ENCODE assay signal across 11 cellular contexts in the genomic region with DNA sequence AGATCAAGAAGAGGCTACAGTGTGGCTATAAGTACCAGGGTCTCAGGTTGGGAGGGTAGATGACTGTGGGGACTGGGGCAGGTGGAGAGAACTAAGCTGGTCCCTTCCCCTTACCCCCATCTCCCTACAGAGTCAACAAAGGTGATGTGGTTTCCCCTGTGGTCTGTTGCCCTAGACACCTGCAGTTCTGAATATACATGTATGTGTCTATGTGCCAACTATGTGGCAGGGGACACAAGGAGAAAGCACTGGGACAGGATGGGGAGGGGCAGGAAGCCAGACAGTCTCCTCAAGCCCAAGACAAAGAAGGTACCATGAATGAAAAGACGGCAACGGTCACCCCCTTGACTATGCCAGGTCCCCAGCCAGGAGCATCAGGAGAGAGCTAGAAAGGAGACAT. TPM values are rescaled to one million over a fixed set of nuclear protein-coding genes. Genes with fewer than 3 reads are reported as not detected.
DNase-seq lines count a peak whose midpoint lies in the region; ATAC-seq, FAIRE-seq and TF ChIP-seq lines count a peak whose summit lies in the region.
"Had no signal": no experiment of that assay in that cellular context is flagged by ENCODE, and none has a peak within 500 bp of the region (broad histone marks: within the 10 kb centered on the region; RNA-seq: fewer than 3 reads in every experiment).

No MANE protein-coding gene starts in this region.

- peak overlapping the region in 1 of 2 donors; percentile 0 for H3K4me3 ChIP-seq in CD4-positive, alpha-beta memory T cell (ENCODE audit: low read length in 2 of 2)
- H3K4me3 ChIP-seq in PC-9 (no peak overlapping the region), body of pancreas (no peak overlapping the region), endodermal cell (ENCODE audit: low read length) (no peak overlapping the region)
- H3K4me3 ChIP-seq: ovary had no signal

- intact Hi-C loops in CD4-positive, alpha-beta memory T cell (cut with micrococcal nuclease) = loop anchor here (1.0 kb wide), 3 partner anchors 9 to 16 kb away; no protein-coding TSS in a partner anchor
- intact Hi-C loops in PC-9 (cut with micrococcal nuclease; ENCODE audit: unreplicated experiment) = loop anchor here (2.0 to 10.0 kb wide), 2 partner anchors 69 to 549 kb away; no protein-coding TSS in a partner anchor
- intact Hi-C loops in body of pancreas (cut with DNase I) = no loop called here
- intact Hi-C loops in posterior vena cava (cut with DNase I) = no loop called here

- no peaks in the 10 kb centered on the region for H3K9me3 ChIP-seq in CD4-positive, alpha-beta memory T cell (ENCODE audit: control insufficient read depth in 1 of 2, low read length in 2 of 2)
- no peaks in the 10 kb centered on the region for H3K9me3 ChIP-seq in PC-9 (ENCODE audit: insufficient read depth, low read depth)
- H3K9me3 ChIP-seq in body of pancreas = no peaks in the 10 kb centered on the region
- no peaks in the 10 kb centered on the region for H3K9me3 ChIP-seq in endodermal cell (ENCODE audit: control insufficient read depth, low read length)
- H3K9me3 ChIP-seq: ovary had no signal

- H3K79me2 ChIP-seq in PC-9 (ENCODE audit: low read depth) = peaks cover 6% of the 10 kb centered on the region

- DNase-seq in CD4-positive, alpha-beta memory T cell = peak; percentile 60 to 84 (median 66)
- no peak for DNase-seq in PC-9
- no peak for DNase-seq in body of pancreas
- DNase-seq in posterior vena cava (ENCODE audit: low spot score) = peak; percentile 49
- no peak for DNase-seq in inferior parietal cortex (ENCODE audit: extremely low spot score)
- no peak for DNase-seq in frontal cortex (ENCODE audit: low spot score in 2 of 2)
- DNase-seq in GM13976 (ENCODE audit: low spot score) = no peak
- no peak for DNase-seq in endodermal cell
- DNase-seq: NCI-H1436 had no signal

- H3K36me3 Mint-ChIP-seq in CD4-positive, alpha-beta memory T cell = no peaks in the 10 kb centered on the region
- no peaks in the 10 kb centered on the region for H3K36me3 Mint-ChIP-seq in endodermal cell (ENCODE audit: low read depth)

- peak overlapping the region; percentile 93 to 98 (median 96) for H3K27ac Mint-ChIP-seq in CD4-positive, alpha-beta memory T cell
- H3K27ac Mint-ChIP-seq in endodermal cell = no peak overlapping the region

- H3K27me3 Mint-ChIP-seq in CD4-positive, alpha-beta memory T cell = no peaks in the 10 kb centered on the region
- H3K27me3 Mint-ChIP-seq in endodermal cell (ENCODE audit: insufficient read depth) = peaks cover 3% of the 10 kb centered on the region

- peak overlapping the region; percentile 71 to 88 (median 83) for H3K4me3 Mint-ChIP-seq in CD4-positive, alpha-beta memory T cell
- no peak overlapping the region for H3K4me3 Mint-ChIP-seq in endodermal cell

- in situ Hi-C loops in GM13976 (cut with MboI; ENCODE audit: low sequenced_read_pairs, unreplicated experiment) = no loop called here

- peaks cover 89% of the 10 kb centered on the region for H3K4me1 ChIP-seq in CD4-positive, alpha-beta memory T cell (ENCODE audit: insufficient read depth, low read length)
- H3K4me1 ChIP-seq in PC-9 (replicated peaks; ENCODE audit: insufficient read depth) (peaks cover 85% of the 10 kb centered on the region), body of pancreas (peaks cover 39% of the 10 kb centered on the region), endodermal cell (ENCODE audit: control insufficient read depth, insufficient read depth, low read length) (peaks cover 11% of the 10 kb centered on the region)

- H3K9ac ChIP-seq in endodermal cell (ENCODE audit: extremely low read depth, low read length, poor library complexity, severe bottlenecking) = no peak overlapping the region

- peaks cover 61% of the 10 kb centered on the region for H3F3A ChIP-seq in PC-9 (ENCODE audit: insufficient read depth, low read depth)

- no peaks in the 10 kb centered on the region for H4K20me1 ChIP-seq in PC-9 (ENCODE audit: insufficient read depth)

- TF ChIP-seq CTCF in PC-9 (conservative IDR thresholded peaks at IDR 0.05) (no peak), body of pancreas (IDR thresholded peaks at IDR 0.05) (no peak), GM13976 (IDR thresholded peaks at IDR 0.05; ENCODE audit: borderline replicate concordance, control extremely low read depth, extremely low read depth, insufficient read depth, missing control alignments) (no peak), endodermal cell (conservative IDR thresholded peaks at IDR 0.05) (no peak)

- CTCF ChIA-PET in CD4-positive, alpha-beta memory T cell (lab: Charles Lee; ENCODE audit: partially characterized antibody) = interaction anchor here (0.7 to 22.4 kb wide), 7 partner anchors 8 to 82 kb away, joined by 3 to 568 read pairs (median 10); no protein-coding TSS in a partner anchor
- CTCF ChIA-PET in PC-9 (lab: Charles Lee) = no interaction called here

- BruUV-seq in PC-9 (replicated peaks; lab: Mats Ljungman, UMichigan) = no TSS peak

- no peak for ATAC-seq in body of pancreas

- H3K9me3 Mint-ChIP-seq in CD4-positive, alpha-beta memory T cell = peaks cover 0 to 2% (median 0%) of the 10 kb centered on the region in 8 donors
- H3K9me3 Mint-ChIP-seq in endodermal cell = no peaks in the 10 kb centered on the region

- H3K27ac ChIP-seq in CD4-positive, alpha-beta memory T cell (ENCODE audit: low read depth, low read length) = peak overlapping the region; percentile 53
- H3K27ac ChIP-seq in PC-9 (peak overlapping the region; percentile 71), body of pancreas (peak overlapping the region; percentile 8 to 73 (median 42)), endodermal cell (ENCODE audit: low read depth, low read length) (no peak overlapping the region)
- H3K27ac ChIP-seq: ovary had no signal

- peak overlapping the region; percentile 45 for H3K4me2 ChIP-seq in PC-9

- no peaks in the 10 kb centered on the region for H3K36me3 ChIP-seq in CD4-positive, alpha-beta memory T cell (ENCODE audit: insufficient read depth, low read length)
- H3K36me3 ChIP-seq in PC-9 (ENCODE audit: low read depth) = no peaks in the 10 kb centered on the region
- no peaks in the 10 kb centered on the region for H3K36me3 ChIP-seq in body of pancreas (replicated peaks in 1 of 2; ENCODE audit: insufficient read depth in 1 of 2, low read depth in 2 of 2)
- H3K36me3 ChIP-seq in endodermal cell (ENCODE audit: control insufficient read depth, insufficient read depth, low read length) = no peaks in the 10 kb centered on the region
- H3K36me3 ChIP-seq: ovary had no signal

- no peak for TF ChIP-seq POLR2A in body of pancreas (IDR thresholded peaks at IDR 0.05)

- no peaks in the 10 kb centered on the region for H3K27me3 ChIP-seq in CD4-positive, alpha-beta memory T cell (ENCODE audit: insufficient read depth, low read length)
- H3K27me3 ChIP-seq in PC-9 (ENCODE audit: insufficient read depth, low read depth) = no peaks in the 10 kb centered on the region
- no peaks in the 10 kb centered on the region for H3K27me3 ChIP-seq in body of pancreas
- no peaks in the 10 kb centered on the region for H3K27me3 ChIP-seq in endodermal cell (ENCODE audit: control insufficient read depth, insufficient read depth, low read length, poor library complexity, severe bottlenecking)
- H3K27me3 ChIP-seq: ovary had no signal

- H3K4me1 Mint-ChIP-seq in CD4-positive, alpha-beta memory T cell = peaks cover 61 to 88% (median 76%) of the 10 kb centered on the region in 4 donors
- H3K4me1 Mint-ChIP-seq in endodermal cell = peaks cover 44% of the 10 kb centered on the region

- WGBS in body of pancreas, 2 donors = 76 to 81% methylated on average over 2 of the region's 2 CpGs
- 82 to 91% methylated on average over 2 of the region's 2 CpGs for WGBS in endodermal cell (ENCODE audit: insufficient coverage in 1 of 2, insufficient read length in 1 of 2), 2 experiments

- no peak overlapping the region for H2AFZ ChIP-seq in PC-9

- no peaks in the 10 kb centered on the region for H3K9me2 ChIP-seq in PC-9 (ENCODE audit: insufficient read depth)

- POLR2A ChIA-PET in CD4-positive, alpha-beta memory T cell (lab: Charles Lee; ENCODE audit: partially characterized antibody) = interaction anchor here (0.9 to 19.2 kb wide), 6 partner anchors 9 to 118 kb away, joined by 3 to 516 read pairs (median 10); partner anchors contain the start of gene RPAP3
- POLR2A ChIA-PET in PC-9 (lab: Charles Lee; ENCODE audit: unreplicated experiment) = no interaction called here

- no peak for FAIRE-seq in frontal cortex (lab: Jason Lieb, UNC)
- FAIRE-seq: D721Med had no signal

RNA-seq across cellular contexts. Expression of gene HDAC7, which starts 4.5 kb away (rescaled TPM):
- total RNA-seq in CD4-positive, alpha-beta memory T cell = 100 to 1,000 TPM; 139 to 142 TPM
- 10 to 100 TPM in 1 of 2 donors, 1 to 10 TPM in 1; 7.9 to 26.8 TPM for polyA plus RNA-seq in CD4-positive, alpha-beta memory T cell
- total RNA-seq in PC-9 (2021) (106 and 114 TPM in 2 replicates), body of pancreas (10 to 100 TPM; 26.2 to 26.7 TPM), posterior vena cava (100 to 1,000 TPM; 111 to 126 TPM), frontal cortex (4.9 TPM), endodermal cell (100 to 1,000 TPM; 146 to 154 TPM)
- polyA plus RNA-seq in endodermal cell (2013, experiment 1 of 2) = 73.0 TPM
- 68.5 TPM for polyA plus RNA-seq in endodermal cell (2013, experiment 2 of 2)

RNA-seq across cellular contexts. Expression of gene SLC48A1, which starts 51.2 kb away (rescaled TPM):
- 10 to 100 TPM; 12.1 to 12.3 TPM for total RNA-seq in CD4-positive, alpha-beta memory T cell
- 1 to 10 TPM; 8.7 to 9.0 TPM for polyA plus RNA-seq in CD4-positive, alpha-beta memory T cell
- 76.4 and 108 TPM in 2 replicates for total RNA-seq in PC-9 (2021)
- total RNA-seq in body of pancreas = 10 to 100 TPM; 12.7 to 22.1 TPM
- total RNA-seq in posterior vena cava = 10 to 100 TPM; 28.5 to 33.8 TPM
- total RNA-seq in frontal cortex = 8.6 TPM
- total RNA-seq in endodermal cell = 10 to 100 TPM; 21.3 to 30.4 TPM
- polyA plus RNA-seq in endodermal cell (2013, experiment 1 of 2) = 13.9 TPM
- 13.5 TPM for polyA plus RNA-seq in endodermal cell (2013, experiment 2 of 2)

Comparison
In these comparisons a context has a peak if more than half of its experiments do, and no peak if none do; other contexts are left out.
1. DNase-seq: peak in CD4-positive, alpha-beta memory T cell (5 of 5) and posterior vena cava (single experiment); none in PC-9 (0 of 2), body of pancreas (0 of 4), inferior parietal cortex (single experiment), frontal cortex (0 of 2), GM13976 (single experiment) and endodermal cell (single experiment).
2. intact Hi-C loops: an anchor here in CD4-positive, alpha-beta memory T cell (1.0 kb wide) and PC-9 (2.0 to 10.0 kb wide); none called in body of pancreas and posterior vena cava.